In the genomic region with DNA sequence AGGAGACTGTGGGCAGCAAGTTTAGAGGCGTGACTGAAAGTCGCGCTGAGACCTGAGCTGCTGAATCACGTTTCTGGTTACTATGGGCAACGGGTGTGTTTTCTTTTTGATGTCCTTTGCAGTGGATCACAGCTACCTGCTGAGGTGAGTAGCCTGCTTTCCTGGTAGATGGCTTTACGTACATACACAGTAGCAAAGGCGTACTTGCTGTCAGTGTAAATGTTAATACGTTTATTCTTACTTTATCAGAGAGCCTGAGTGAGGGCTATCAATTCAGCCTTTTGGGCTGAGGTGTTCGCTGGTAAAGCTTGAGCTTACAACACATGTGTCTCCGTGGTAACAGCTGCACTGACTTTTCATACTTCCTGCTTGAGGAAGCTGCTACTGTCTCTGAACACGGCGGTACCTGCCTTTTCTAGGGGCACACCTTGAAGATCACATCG, we compare ENCODE assay signal across 8 cellular contexts.
DNase-seq lines count a peak whose midpoint lies in the region; ATAC-seq and TF ChIP-seq lines count a peak whose summit lies in the region.
"Not testable (repeated sequence)": the region's sequence is repeated elsewhere in the genome, so short reads cannot be mapped to it uniquely, and the experiment has no call there.

No MANE protein-coding gene starts in this region.

- H3K4me3 ChIP-seq in H7 (ENCODE audit: insufficient read depth, low read depth, low read length): not testable (repeated sequence)
- H3K4me3 ChIP-seq in lower lobe of right lung (peak overlapping the region; percentile 8), transverse colon (peak overlapping the region in 3 of 4 donors; percentile 15 to 29 (median 22))

- WGBS in transverse colon (ENCODE audit: low coverage in 1 of 2), 2 donors: 25 to 80% methylated on average over 1 to 13 of the region's 13 CpGs

- H3K27ac Mint-ChIP-seq in activated CD4-positive, alpha-beta T cell treated with anti-CD3 and anti-CD28 coated beads for 36 hours: peak overlapping the region; percentile 68
- H3K27ac Mint-ChIP-seq in activated T-helper 17 cell treated with anti-CD3 and anti-CD28 coated beads, Interleukin-2, amount 50 U/mL, for 72 hours: peak overlapping the region; percentile 97

- not testable (repeated sequence) for H3K9me3 Mint-ChIP-seq in activated CD4-positive, alpha-beta T cell treated with anti-CD3 and anti-CD28 coated beads for 36 hours (ENCODE audit: low read depth); activated T-helper 17 cell treated with anti-CD3 and anti-CD28 coated beads, Interleukin-2, amount 50 U/mL, for 72 hours

- H3K4me1 ChIP-seq in lower lobe of right lung, transverse colon: not testable (repeated sequence)

- not testable (repeated sequence) for TF ChIP-seq EP300 in transverse colon (IDR thresholded peaks at IDR 0.05; ENCODE audit: low read depth)

- not testable (repeated sequence) for H3K36me3 Mint-ChIP-seq in activated CD4-positive, alpha-beta T cell treated with anti-CD3 and anti-CD28 coated beads for 36 hours (ENCODE audit: low read depth); activated T-helper 17 cell treated with anti-CD3 and anti-CD28 coated beads, Interleukin-2, amount 50 U/mL, for 72 hours (ENCODE audit: low read depth)

- POLR2A ChIA-PET in activated CD4-positive, alpha-beta T cell treated with anti-CD3 and anti-CD28 coated beads for 36 hours (lab: Charles Lee): not testable (repeated sequence)

- intact Hi-C loops in activated CD4-positive, alpha-beta T cell treated with anti-CD3 and anti-CD28 coated beads for 36 hours (cut with DNase I, micrococcal nuclease); lower lobe of right lung (cut with DNase I); transverse colon (cut with DNase I; ENCODE audit: low total_unique reads): not testable (repeated sequence)

- H3K27me3 Mint-ChIP-seq in activated CD4-positive, alpha-beta T cell treated with anti-CD3 and anti-CD28 coated beads for 36 hours; activated T-helper 17 cell treated with anti-CD3 and anti-CD28 coated beads, Interleukin-2, amount 50 U/mL, for 72 hours: not testable (repeated sequence)

- not testable (repeated sequence) for TF ChIP-seq CTCF in lower lobe of right lung (IDR thresholded peaks at IDR 0.05); transverse colon (IDR thresholded peaks at IDR 0.05)

- CTCF ChIA-PET in activated CD4-positive, alpha-beta T cell treated with anti-CD3 and anti-CD28 coated beads for 36 hours (lab: Charles Lee): interaction anchor here (0.7 kb wide), 1 partner anchor 1246 kb away, joined by 3 read pairs; no protein-coding TSS in a partner anchor

- not testable (repeated sequence) for H3K9me3 ChIP-seq in lower lobe of right lung, transverse colon

- peak overlapping the region; percentile 24 for H3K4me3 Mint-ChIP-seq in activated CD4-positive, alpha-beta T cell treated with anti-CD3 and anti-CD28 coated beads for 36 hours
- H3K4me3 Mint-ChIP-seq in activated T-helper 17 cell treated with anti-CD3 and anti-CD28 coated beads, Interleukin-2, amount 50 U/mL, for 72 hours: peak overlapping the region; percentile 76

- not testable (repeated sequence) for H3K36me3 ChIP-seq in H7 (replicated peaks; ENCODE audit: control insufficient read depth, insufficient read depth, low read length); lower lobe of right lung; transverse colon

- H3K27me3 ChIP-seq in H7 (ENCODE audit: control insufficient read depth, insufficient read depth, low read length); lower lobe of right lung (ENCODE audit: low read depth); transverse colon: not testable (repeated sequence)

- DNase-seq in H7: peak; percentile 21
- DNase-seq in NCI-H510A (lab: John Stamatoyannopoulos, UW): peak; percentile 12
- peak; percentile 65 for DNase-seq in activated CD4-positive, alpha-beta T cell treated with anti-CD3 and anti-CD28 coated beads for 36 hours
- peak; percentile 22 for DNase-seq in effector CD8-positive, alpha-beta T cell (lab: John Stamatoyannopoulos, UW)
- DNase-seq in lower lobe of right lung: not testable (repeated sequence)
- peak; percentile 12 to 39 (median 16) for DNase-seq in stimulated activated CD4-positive, alpha-beta T cell treated with anti-CD3 and anti-CD28 coated beads, Interleukin-12 subunit alpha, Interleukin-12 subunit beta, amount 100 ng/mL, for 48 hours (ENCODE audit: low read depth in 2 of 3, low spot score in 1 of 3)
- DNase-seq in transverse colon: peak; percentile 58

- H3K4me1 Mint-ChIP-seq in activated CD4-positive, alpha-beta T cell treated with anti-CD3 and anti-CD28 coated beads for 36 hours: peaks cover 15% of the 10 kb centered on the region
- H3K4me1 Mint-ChIP-seq in activated T-helper 17 cell treated with anti-CD3 and anti-CD28 coated beads, Interleukin-2, amount 50 U/mL, for 72 hours: peaks cover 13% of the 10 kb centered on the region

- in situ Hi-C loops in transverse colon (cut with MboI; ENCODE audit: low pct_ligation_motif_present in 1 of 4, low pct_unique_long_range_greater_than_20kb in 1 of 4, low sequenced_read_pairs in 3 of 4): not testable (repeated sequence)

- not testable (repeated sequence) for H3K27ac ChIP-seq in lower lobe of right lung
- peak overlapping the region; percentile 80 to 86 (median 83) for H3K27ac ChIP-seq in transverse colon

- TF ChIP-seq POLR2A in transverse colon (IDR thresholded peaks at IDR 0.05): not testable (repeated sequence)

- ATAC-seq in activated CD4-positive, alpha-beta T cell treated with anti-CD3 and anti-CD28 coated beads for 36 hours; activated T-helper 17 cell treated with anti-CD3 and anti-CD28 coated beads, Interleukin-2, amount 50 U/mL, for 72 hours (replicated peaks); lower lobe of right lung: not testable (repeated sequence)
